ENCODE assay signal across 1 cellular context in genomic region chr6:170290306-170291128, GRCh38.
TF ChIP-seq lines count a peak whose summit lies in the region.

DLL1 (minus strand) TSS chr6:170291078; CDS start chr6:170290139, 939 bp downstream.

TF ChIP-seq in GM12878, 131 proteins besides CTCF, POLR2A, EP300 and RAD21 (continues in another document):
- TF ChIP-seq IRF4 (IDR thresholded peaks at IDR 0.05; ENCODE audit: low read depth, low read length) (no peak), E4F1 (IDR thresholded peaks at IDR 0.05; ENCODE audit: borderline replicate concordance, partially characterized antibody) (no peak), NR2F1 (conservative IDR thresholded peaks at IDR 0.05) (0 out of 2 replicates have a peak, but pooled peaks have one; percentile 27), RCOR1 (conservative IDR thresholded peaks at IDR 0.05; ENCODE audit: low read depth, low read length) (no peak), RFX5 (IDR thresholded peaks at IDR 0.05; ENCODE audit: low read depth, low read length) (no peak), POLR2AphosphoS2 (IDR thresholded peaks at IDR 0.05; ENCODE audit: low read depth, low read length) (no peak), HSF1 (IDR thresholded peaks at IDR 0.05; ENCODE audit: low read depth, low read length) (no peak), USF1 (IDR thresholded peaks at IDR 0.05; ENCODE audit: borderline replicate concordance, extremely low read length, insufficient read depth, low read depth, low read length) (no peak), STAT1 (conservative IDR thresholded peaks at IDR 0.05) (no peak), E2F4 (IDR thresholded peaks at IDR 0.05; ENCODE audit: low read depth, low read length) (no peak), ZNF207 (IDR thresholded peaks at IDR 0.05; ENCODE audit: borderline replicate concordance) (no peak), MYC (IDR thresholded peaks at IDR 0.05; ENCODE audit: insufficient read depth, insufficient read length, insufficient replicate concordance, low read length, severe bottlenecking) (no peak), ZBTB11 (CRISPR knock-in tag; IDR thresholded peaks at IDR 0.05) (no peak), SMC3 (IDR thresholded peaks at IDR 0.05; ENCODE audit: borderline replicate concordance, low read length) (no peak), ETV6 (conservative IDR thresholded peaks at IDR 0.05 in 1 of 2, IDR thresholded peaks at IDR 0.05 in 1 of 2; ENCODE audit: borderline replicate concordance in 1 of 2, low read depth in 1 of 2) (no peak), PKNOX1 (IDR thresholded peaks at IDR 0.05) (no peak), TCF7 (IDR thresholded peaks at IDR 0.05; ENCODE audit: borderline replicate concordance) (no peak), POLR2AphosphoS5 (IDR thresholded peaks at IDR 0.05; ENCODE audit: low read length) (0 out of 2 replicates have a peak, but pooled peaks have one; percentile 35), EGR1 (IDR thresholded peaks at IDR 0.05; ENCODE audit: borderline replicate concordance in 1 of 2, low read depth in 2 of 2, low read length in 2 of 2) (no peak), ZNF24 (IDR thresholded peaks at IDR 0.05) (no peak), ELK1 (IDR thresholded peaks at IDR 0.05; ENCODE audit: low read depth, low read length) (no peak), IKZF1 (conservative IDR thresholded peaks at IDR 0.05) (peak; percentile 78), REST (IDR thresholded peaks at IDR 0.05; ENCODE audit: low read depth, low read length) (no peak), DPF2 (IDR thresholded peaks at IDR 0.05) (peak; percentile 47), BHLHE40 (IDR thresholded peaks at IDR 0.05; ENCODE audit: borderline replicate concordance in 1 of 2, low read depth in 2 of 2, low read length in 1 of 2) (peak in 1 of 2 experiments; percentile 18; a peak in 1 of 4 replicates), STAT3 (IDR thresholded peaks at IDR 0.05; ENCODE audit: low read depth, low read length) (no peak), KAT2A (conservative IDR thresholded peaks at IDR 0.05; ENCODE audit: control insufficient read depth, low read depth, low read length) (no peak), NFYA (IDR thresholded peaks at IDR 0.05; ENCODE audit: borderline replicate concordance, low read depth, low read length) (no peak), SIX5 (IDR thresholded peaks at IDR 0.05; ENCODE audit: low read depth, low read length, severe bottlenecking) (no peak), WRNIP1 (IDR thresholded peaks at IDR 0.05; ENCODE audit: borderline replicate concordance, low read depth, low read length) (no peak), NFXL1 (IDR thresholded peaks at IDR 0.05; ENCODE audit: borderline replicate concordance) (peak; percentile 96), KDM1A (IDR thresholded peaks at IDR 0.05; ENCODE audit: borderline replicate concordance) (no peak), ZBED1 (IDR thresholded peaks at IDR 0.05; ENCODE audit: borderline replicate concordance) (no peak), FOXK2 (IDR thresholded peaks at IDR 0.05) (no peak), SREBF2 (IDR thresholded peaks at IDR 0.05; ENCODE audit: low read length) (no peak), FOXM1 (IDR thresholded peaks at IDR 0.05; ENCODE audit: low read depth, low read length) (no peak), RELA (IDR thresholded peaks at IDR 0.05; ENCODE audit: borderline replicate concordance, partially characterized antibody) (no peak), CREM (IDR thresholded peaks at IDR 0.05; ENCODE audit: low read depth) (no peak), BCL11A (IDR thresholded peaks at IDR 0.05; ENCODE audit: low read depth, low read length) (no peak), MYB (IDR thresholded peaks at IDR 0.05; ENCODE audit: borderline replicate concordance, low read depth, low read length) (no peak), TARDBP (IDR thresholded peaks at IDR 0.05; ENCODE audit: borderline replicate concordance) (no peak), EZH2 (IDR thresholded peaks at IDR 0.05; ENCODE audit: borderline replicate concordance, control insufficient read depth, low read depth, low read length) (no peak), LARP7 (IDR thresholded peaks at IDR 0.05) (0 out of 2 replicates have a peak, but pooled peaks have one; percentile 46), JUND (IDR thresholded peaks at IDR 0.05; ENCODE audit: low read depth, low read length) (no peak), SMAD5 (IDR thresholded peaks at IDR 0.05; ENCODE audit: low read depth) (no peak), HDAC2 (IDR thresholded peaks at IDR 0.05) (no peak), SKIL (IDR thresholded peaks at IDR 0.05; ENCODE audit: low read depth, poor library complexity, severe bottlenecking) (no peak), SMARCA5 (IDR thresholded peaks at IDR 0.05) (no peak), GATAD2B (conservative IDR thresholded peaks at IDR 0.05; ENCODE audit: low read depth) (peak; percentile 57; the same call in 1 of the 2 replicates), RBBP5 (conservative IDR thresholded peaks at IDR 0.05) (no peak), CHD4 (IDR thresholded peaks at IDR 0.05) (no peak)
